8 cellular contexts compared by ENCODE assay signal in the genomic region with DNA sequence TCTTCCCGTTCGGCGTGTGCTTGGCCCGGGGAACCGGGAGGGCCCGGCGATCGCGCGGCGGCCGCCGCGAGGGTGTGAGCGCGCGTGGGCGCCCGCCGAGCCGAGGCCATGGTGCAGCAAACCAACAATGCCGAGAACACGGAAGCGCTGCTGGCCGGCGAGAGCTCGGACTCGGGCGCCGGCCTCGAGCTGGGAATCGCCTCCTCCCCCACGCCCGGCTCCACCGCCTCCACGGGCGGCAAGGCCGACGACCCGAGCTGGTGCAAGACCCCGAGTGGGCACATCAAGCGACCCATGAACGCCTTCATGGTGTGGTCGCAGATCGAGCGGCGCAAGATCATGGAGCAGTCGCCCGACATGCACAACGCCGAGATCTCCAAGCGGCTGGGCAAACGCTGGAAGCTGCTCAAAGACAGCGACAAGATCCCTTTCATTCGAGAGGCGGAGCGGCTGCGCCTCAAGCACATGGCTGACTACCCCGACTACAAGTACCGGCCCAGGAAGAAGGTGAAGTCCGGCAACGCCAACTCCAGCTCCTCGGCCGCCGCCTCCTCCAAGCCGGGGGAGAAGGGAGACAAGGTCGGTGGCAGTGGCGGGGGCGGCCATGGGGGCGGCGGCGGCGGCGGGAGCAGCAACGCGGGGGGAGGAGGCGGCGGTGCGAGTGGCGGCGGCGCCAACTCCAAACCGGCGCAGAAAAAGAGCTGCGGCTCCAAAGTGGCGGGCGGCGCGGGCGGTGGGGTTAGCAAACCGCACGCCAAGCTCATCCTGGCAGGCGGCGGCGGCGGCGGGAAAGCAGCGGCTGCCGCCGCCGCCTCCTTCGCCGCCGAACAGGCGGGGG. TPM values are rescaled to one million over a fixed set of nuclear protein-coding genes. Genes with fewer than 3 reads are reported as not detected.
A peak's percentile ranks its signal among the peaks of the same experiment; 100 is the strongest.
DNase-seq lines count a peak whose midpoint lies in the region; ATAC-seq, FAIRE-seq and TF ChIP-seq lines count a peak whose summit lies in the region.

No MANE protein-coding gene starts in this region.

- H3K27me3 ChIP-seq in adipocyte (replicated peaks; ENCODE audit: control insufficient read depth, insufficient read depth, low read length) (no peaks in the 10 kb centered on the region), heart right ventricle (no peaks in the 10 kb centered on the region), pancreas (no peaks in the 10 kb centered on the region)

- no peak for TF ChIP-seq POLR2A in GM12891 (IDR thresholded peaks at IDR 0.05; ENCODE audit: low read depth, low read length)

- intact Hi-C loops in heart right ventricle (cut with DNase I): loop anchor here (2.0 to 10.0 kb wide), 22 partner anchors 70 to 1853 kb away; a partner anchor contains a TSS
- intact Hi-C loops in pancreas (cut with DNase I): loop anchor here in 1 of 3 donors (5.0 kb wide), 1 partner anchor 1027 kb away; no protein-coding TSS in a partner anchor

- peak; percentile 77 for FAIRE-seq in GM12891 (lab: Jason Lieb, UNC)
- FAIRE-seq in pancreas (lab: Jason Lieb, UNC): no peak

- H3K27ac ChIP-seq in heart right ventricle (peak overlapping the region; percentile 59 to 96 (median 90)), pancreas (peak overlapping the region; percentile 77 to 95 (median 89))

- H3K4me1 ChIP-seq in adipocyte (ENCODE audit: control insufficient read depth, insufficient read depth, low read length) (peaks cover 27% of the 10 kb centered on the region), heart right ventricle (peaks cover 3 to 45% (median 22%) of the 10 kb centered on the region in 9 donors), pancreas (peaks cover 4 to 10% (median 5%) of the 10 kb centered on the region in 3 donors)

- peak; percentile 25 for DNase-seq in A172 (ENCODE audit: low spot score)
- DNase-seq in GM12891 (ENCODE audit: insufficient read length, low spot score): peak; percentile 29
- DNase-seq in adipocyte (ENCODE audit: low read depth): peak; percentile 69
- peak; percentile 57 to 69 for DNase-seq in heart right ventricle
- DNase-seq in pancreas: peak; percentile 59 to 87 (median 67)

- TF ChIP-seq CTCF in heart right ventricle (IDR thresholded peaks at IDR 0.05) (no peak), pancreas (IDR thresholded peaks at IDR 0.05) (no peak)

- peak overlapping the region; percentile 89 for H3K9ac ChIP-seq in adipocyte (ENCODE audit: low read length)

- H3K36me3 ChIP-seq in adipocyte (ENCODE audit: control insufficient read depth, insufficient read depth, low read length, severe bottlenecking) (no peaks in the 10 kb centered on the region), heart right ventricle (no peaks in the 10 kb centered on the region), pancreas (no peaks in the 10 kb centered on the region)

- WGBS in heart right ventricle, 2 donors: 0% methylated on average over 90 to 105 of the region's 105 CpGs
- WGBS in pancreas, 2 donors: 0% methylated on average over 69 to 105 of the region's 105 CpGs

- H3K9me3 ChIP-seq in adipocyte (ENCODE audit: control insufficient read depth, low read length): no peaks in the 10 kb centered on the region
- no peaks in the 10 kb centered on the region for H3K9me3 ChIP-seq in heart right ventricle
- H3K9me3 ChIP-seq in pancreas: no peaks in the 10 kb centered on the region

- H3K4me3 ChIP-seq in adipocyte (ENCODE audit: low read length): peak overlapping the region; percentile 94
- H3K4me3 ChIP-seq in heart right ventricle: peak overlapping the region; percentile 62 to 88 (median 80)
- peak overlapping the region; percentile 62 to 74 (median 70) for H3K4me3 ChIP-seq in pancreas

- peak; percentile 19 for ATAC-seq in HG02943 (IDR thresholded peaks at IDR 0.05; ENCODE audit: low read depth, unreplicated experiment)
- peak; percentile 23 to 74 (median 36) for ATAC-seq in heart right ventricle
- ATAC-seq in pancreas: peak; percentile 42 to 64 (median 56)
- ATAC-seq in GM18858 (IDR thresholded peaks at IDR 0.05; ENCODE audit: unreplicated experiment): no peak

TF ChIP-seq in GM12891, 5 proteins besides CTCF, POLR2A, EP300 and RAD21:
- TF ChIP-seq SPI1 (IDR thresholded peaks at IDR 0.05; ENCODE audit: low read depth, low read length) (no peak), POU2F2 (IDR thresholded peaks at IDR 0.05; ENCODE audit: low read depth, low read length) (0 out of 2 replicates have a peak, but pooled peaks have one; percentile 13)

TF ChIP-seq in PFSK-1, 5 proteins besides CTCF, POLR2A, EP300 and RAD21:
- TF ChIP-seq FOXP2 (optimal IDR thresholded peaks at IDR 0.05; ENCODE audit: borderline replicate concordance, extremely low read depth, extremely low read length, insufficient read depth) (no peak), SIN3A (IDR thresholded peaks at IDR 0.05; ENCODE audit: borderline replicate concordance, insufficient read depth, low read length) (peak; percentile 62; the same call in 1 of the 2 replicates)

RNA-seq across cellular contexts. Expression of a gene that starts 1.1 kb away (rescaled TPM):
- 8.8 and 10.5 TPM in 2 replicates for total RNA-seq in A172 (2014; rRNA removed; shearing (Covaris generic))
- 19.5 TPM for polyA plus RNA-seq in GM12891 (2012; ENCODE audit: low read depth, missing spikeins)
- polyA plus RNA-seq in PFSK-1 (2012; ENCODE audit: insufficient read length, low read depth): 10.2 TPM
- total RNA-seq in heart right ventricle: 10 to 100 TPM in 3 of 10 donors, 1 to 10 TPM in 7; 3.1 to 19.1 (median 7.7) TPM
- polyA plus RNA-seq in heart right ventricle: 1 to 10 TPM; 2.6 to 3.8 TPM
- 10 to 100 TPM in 5 of 6 donors, 1 to 10 TPM in 1; 9.7 to 61.9 (median 13.3) TPM for total RNA-seq in pancreas
- polyA plus RNA-seq in pancreas: 1 to 10 TPM; 4.7 to 8.7 TPM
